10 cellular contexts compared by ENCODE assay signal in genomic region chr17:60170835-60171752, GRCh38. TPM values are rescaled to one million over a fixed set of nuclear protein-coding genes. Genes with fewer than 3 reads are reported as not detected.
DNase-seq lines count a peak whose midpoint lies in the region; ATAC-seq lines count a peak whose summit lies in the region.
"Had no signal": no experiment of that assay in that cellular context is flagged by ENCODE, and none has a peak within 500 bp of the region (broad histone marks: within the 10 kb centered on the region; RNA-seq: fewer than 3 reads in every experiment).

No MANE protein-coding gene starts in this region.

- CTCF ChIA-PET in T-cell (lab: Charles Lee): interaction anchor here in 1 of 2 donors (0.6 kb wide), 1 partner anchor 65 kb away, joined by 4 read pairs; no protein-coding TSS in a partner anchor

- no peaks in the 10 kb centered on the region for H3K9me2 ChIP-seq in GM23248 (ENCODE audit: insufficient read depth)

- H3K79me2 ChIP-seq in GM23248 (ENCODE audit: insufficient read depth): no peaks in the 10 kb centered on the region

- H3K9me3 ChIP-seq in GM23248 (ENCODE audit: low read depth): no peaks in the 10 kb centered on the region
- H3K9me3 ChIP-seq: ascending aorta had no signal

- no peaks in the 10 kb centered on the region for H3K36me3 ChIP-seq in GM23248 (ENCODE audit: low read depth)
- H3K36me3 ChIP-seq: ascending aorta had no signal

- no peaks in the 10 kb centered on the region for H3K36me3 Mint-ChIP-seq in T-cell
- H3K36me3 Mint-ChIP-seq in T-helper 2 cell treated with Interferon-gamma antibody and Interleukin-4, amounts not matched to agents 5 μg/mL and 100 μg/mL, for 36 hours (ENCODE audit: low read depth): no peaks in the 10 kb centered on the region
- peaks cover 2% of the 10 kb centered on the region for H3K36me3 Mint-ChIP-seq in activated T-cell treated with anti-CD3 and anti-CD28 coated beads, Interleukin-2, amount 50 U/mL, for 24 hours (ENCODE audit: low read depth)

- H3K4me1 Mint-ChIP-seq in T-cell: peaks cover 14 to 20% (median 16%) of the 10 kb centered on the region in 3 donors
- H3K4me1 Mint-ChIP-seq in T-helper 2 cell treated with Interferon-gamma antibody and Interleukin-4, amounts not matched to agents 5 μg/mL and 100 μg/mL, for 36 hours (ENCODE audit: low read depth): peaks cover 11% of the 10 kb centered on the region
- peaks cover 24% of the 10 kb centered on the region for H3K4me1 Mint-ChIP-seq in activated T-cell treated with anti-CD3 and anti-CD28 coated beads, Interleukin-2, amount 50 U/mL, for 24 hours (ENCODE audit: low read depth)

- H3K27ac Mint-ChIP-seq in T-cell: peak overlapping the region; percentile 3 to 69
- H3K27ac Mint-ChIP-seq in T-helper 2 cell treated with Interferon-gamma antibody and Interleukin-4, amounts not matched to agents 5 μg/mL and 100 μg/mL, for 36 hours: no peak overlapping the region
- H3K27ac Mint-ChIP-seq in activated T-cell treated with anti-CD3 and anti-CD28 coated beads, Interleukin-2, amount 50 U/mL, for 24 hours: no peak overlapping the region

- POLR2A ChIA-PET in T-cell (lab: Charles Lee): interaction anchor here in 1 of 2 donors (0.6 kb wide), 1 partner anchor 82 kb away, joined by 5 read pairs; no protein-coding TSS in a partner anchor

- no peak overlapping the region for H2AFZ ChIP-seq in GM23248

- H3K4me1 ChIP-seq in GM23248 (ENCODE audit: insufficient read depth): peaks cover 26% of the 10 kb centered on the region
- H3K4me1 ChIP-seq: ascending aorta had no signal

- no peak overlapping the region for H3K9ac ChIP-seq in GM23248

- H3K27me3 ChIP-seq in GM23248 (replicated peaks; ENCODE audit: insufficient read depth): no peaks in the 10 kb centered on the region
- H3K27me3 ChIP-seq: ascending aorta had no signal

- H3K4me3 ChIP-seq in GM23248: no peak overlapping the region
- H3K4me3 ChIP-seq: ascending aorta, SK-N-MC had no signal

- ATAC-seq in T-cell (replicated peaks in 1 of 4): no peak
- no peak for ATAC-seq in GM21529 (IDR thresholded peaks at IDR 0.05; ENCODE audit: unreplicated experiment)

- no peaks in the 10 kb centered on the region for H3K27me3 Mint-ChIP-seq in T-cell
- H3K27me3 Mint-ChIP-seq in T-helper 2 cell treated with Interferon-gamma antibody and Interleukin-4, amounts not matched to agents 5 μg/mL and 100 μg/mL, for 36 hours (ENCODE audit: low read depth): no peaks in the 10 kb centered on the region
- no peaks in the 10 kb centered on the region for H3K27me3 Mint-ChIP-seq in activated T-cell treated with anti-CD3 and anti-CD28 coated beads, Interleukin-2, amount 50 U/mL, for 24 hours

- H3K9me3 Mint-ChIP-seq in T-cell: no peaks in the 10 kb centered on the region
- H3K9me3 Mint-ChIP-seq in T-helper 2 cell treated with Interferon-gamma antibody and Interleukin-4, amounts not matched to agents 5 μg/mL and 100 μg/mL, for 36 hours: no peaks in the 10 kb centered on the region
- no peaks in the 10 kb centered on the region for H3K9me3 Mint-ChIP-seq in activated T-cell treated with anti-CD3 and anti-CD28 coated beads, Interleukin-2, amount 50 U/mL, for 24 hours

- 92 to 93% methylated on average over 8 of the region's 8 CpGs for WGBS in GM23248 (ENCODE audit: low coverage in 1 of 2, low lambda C conversion rate in 2 of 2, missing lambda C conversion rate in 2 of 2), 2 experiments

- no peaks in the 10 kb centered on the region for H4K20me1 ChIP-seq in GM23248 (ENCODE audit: insufficient read depth)

- DNase-seq in AG08396 (ENCODE audit: low spot score): peak; percentile 11
- peak; percentile 46 for DNase-seq in GM23248
- DNase-seq in T-cell: no peak
- DNase-seq in iris pigment epithelial cell (ENCODE audit: low read depth): peak; percentile 21
- no peak for DNase-seq in T-helper 2 cell treated with Interferon-gamma antibody and Interleukin-4, amounts not matched to agents 5 μg/mL and 100 μg/mL, for 36 hours (ENCODE audit: low spot score)
- no peak for DNase-seq in activated T-cell treated with anti-CD3 and anti-CD28 coated beads, Interleukin-2, amount 50 U/mL, for 24 hours
- DNase-seq in ecto neural progenitor cell (ENCODE audit: low spot score): no peak

- H3K4me2 ChIP-seq in GM23248 (ENCODE audit: unreplicated experiment): no peak overlapping the region

- H3F3A ChIP-seq in GM23248 (ENCODE audit: insufficient read depth): peaks cover 31% of the 10 kb centered on the region

- H3K27ac ChIP-seq in GM23248: no peak overlapping the region
- H3K27ac ChIP-seq: ascending aorta, SK-N-MC had no signal

- in situ Hi-C loops in GM23248 (cut with MboI): no loop called here

- peak overlapping the region in 1 of 3 donors; percentile 30 for H3K4me3 Mint-ChIP-seq in T-cell
- no peak overlapping the region for H3K4me3 Mint-ChIP-seq in T-helper 2 cell treated with Interferon-gamma antibody and Interleukin-4, amounts not matched to agents 5 μg/mL and 100 μg/mL, for 36 hours
- H3K4me3 Mint-ChIP-seq in activated T-cell treated with anti-CD3 and anti-CD28 coated beads, Interleukin-2, amount 50 U/mL, for 24 hours: no peak overlapping the region

RNA-seq across cellular contexts. Expression of gene CA4, which starts 21.3 kb away (rescaled TPM):
- total RNA-seq in GM23248 (2014; rRNA removed; shearing (Covaris generic)): not detected in 2 replicates
- not detected in 2 replicates for polyA plus RNA-seq in GM23248 (2016; fragmentation: Nextera tagmentation; extraction: Ambion mirVana)
- not detected for total RNA-seq in T-cell

Comparison
In these comparisons a context has a peak if more than half of its experiments do, and no peak if none do; other contexts are left out.
1. DNase-seq: peak in AG08396 (single experiment), GM23248 (single experiment) and iris pigment epithelial cell (single experiment); none in T-cell (0 of 34), T-helper 2 cell treated with Interferon-gamma antibody and Interleukin-4, amounts not matched to agents 5 μg/mL and 100 μg/mL, for 36 hours (single experiment), activated T-cell treated with anti-CD3 and anti-CD28 coated beads, Interleukin-2, amount 50 U/mL, for 24 hours (single experiment) and ecto neural progenitor cell (single experiment).
2. H3K27ac Mint-ChIP-seq: peak in T-cell (2 of 2); none in T-helper 2 cell treated with Interferon-gamma antibody and Interleukin-4, amounts not matched to agents 5 μg/mL and 100 μg/mL, for 36 hours (single experiment) and activated T-cell treated with anti-CD3 and anti-CD28 coated beads, Interleukin-2, amount 50 U/mL, for 24 hours (single experiment).